ENCODE assay signal across 8 cellular contexts in the genomic region with DNA sequence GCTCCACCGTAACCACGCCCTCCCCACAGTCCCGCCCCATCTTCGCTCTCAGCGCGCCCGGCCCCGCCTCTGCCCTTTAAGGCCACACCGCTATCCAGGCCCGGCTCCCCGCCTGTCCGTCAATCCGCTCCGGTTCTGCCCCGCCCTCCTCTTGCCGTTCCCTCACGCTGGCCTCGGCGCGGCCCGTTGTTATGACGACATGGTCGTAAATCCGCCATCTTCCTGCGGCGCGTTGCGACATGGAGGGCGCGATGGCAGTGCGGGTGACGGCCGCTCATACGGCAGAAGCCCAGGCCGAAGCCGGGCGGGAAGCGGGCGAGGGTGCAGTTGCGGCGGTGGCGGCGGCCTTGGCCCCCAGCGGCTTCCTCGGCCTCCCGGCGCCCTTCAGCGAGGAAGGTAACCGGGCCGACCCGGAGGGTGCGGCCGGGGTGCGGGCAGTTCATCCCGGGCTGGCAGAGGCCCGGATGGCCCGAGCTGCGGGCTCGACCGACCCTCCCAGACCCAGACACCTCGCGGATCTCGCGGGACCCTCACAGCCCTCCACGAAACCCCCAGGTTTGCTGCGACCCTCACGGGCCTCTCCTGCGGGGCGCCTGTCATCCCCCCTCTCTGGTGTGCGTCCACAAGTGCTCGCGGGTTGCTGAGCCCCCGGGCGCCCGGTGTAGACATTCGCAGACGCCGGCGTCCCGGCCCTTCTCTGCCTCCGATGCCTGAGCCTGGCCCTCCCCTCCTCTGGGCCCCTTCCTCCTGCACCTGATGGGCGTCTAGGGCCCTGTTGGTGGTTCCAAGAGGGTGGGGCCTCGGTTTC. TPM values are rescaled to one million over a fixed set of nuclear protein-coding genes. Genes with fewer than 3 reads are reported as not detected.
DNase-seq lines count a peak whose midpoint lies in the region; ATAC-seq and TF ChIP-seq lines count a peak whose summit lies in the region.

A gene with protein sequence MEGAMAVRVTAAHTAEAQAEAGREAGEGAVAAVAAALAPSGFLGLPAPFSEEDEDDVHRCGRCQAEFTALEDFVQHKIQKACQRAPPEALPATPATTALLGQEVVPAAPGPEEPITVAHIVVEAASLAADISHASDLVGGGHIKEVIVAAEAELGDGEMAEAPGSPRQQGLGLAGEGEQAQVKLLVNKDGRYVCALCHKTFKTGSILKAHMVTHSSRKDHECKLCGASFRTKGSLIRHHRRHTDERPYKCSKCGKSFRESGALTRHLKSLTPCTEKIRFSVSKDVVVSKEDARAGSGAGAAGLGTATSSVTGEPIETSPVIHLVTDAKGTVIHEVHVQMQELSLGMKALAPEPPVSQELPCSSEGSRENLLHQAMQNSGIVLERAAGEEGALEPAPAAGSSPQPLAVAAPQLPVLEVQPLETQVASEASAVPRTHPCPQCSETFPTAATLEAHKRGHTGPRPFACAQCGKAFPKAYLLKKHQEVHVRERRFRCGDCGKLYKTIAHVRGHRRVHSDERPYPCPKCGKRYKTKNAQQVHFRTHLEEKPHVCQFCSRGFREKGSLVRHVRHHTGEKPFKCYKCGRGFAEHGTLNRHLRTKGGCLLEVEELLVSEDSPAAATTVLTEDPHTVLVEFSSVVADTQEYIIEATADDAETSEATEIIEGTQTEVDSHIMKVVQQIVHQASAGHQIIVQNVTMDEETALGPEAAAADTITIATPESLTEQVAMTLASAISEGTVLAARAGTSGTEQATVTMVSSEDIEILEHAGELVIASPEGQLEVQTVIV (plus strand): TSS at position 217 of the 808 bp plus-strand sequence. CDS start 23 bp downstream, at position 240.

- TF ChIP-seq CTCF in astrocyte of the cerebellum (IDR thresholded peaks at IDR 0.05; ENCODE audit: low read depth, low read length, missing control alignments): no peak

- DNase-seq in NCI-H2029 (lab: John Stamatoyannopoulos, UW): peak; percentile 97
- DNase-seq in T-helper 9 cell: peak; percentile 98
- peak; percentile 98 for DNase-seq in astrocyte of the cerebellum (ENCODE audit: low read depth)
- DNase-seq in hepatic stellate cell (ENCODE audit: low spot score): peak; percentile 99
- DNase-seq in renal cortical epithelial cell (ENCODE audit: low read depth): peak; percentile 96
- DNase-seq in OCI-M2 (lab: John Stamatoyannopoulos, UW; ENCODE audit: unreplicated experiment): no peak

- in situ Hi-C loops in astrocyte of the cerebellum (cut with HindIII; ENCODE audit: low sequenced_read_pairs): no loop called here

- ATAC-seq in GM18505 (IDR thresholded peaks at IDR 0.05; ENCODE audit: unreplicated experiment) (peak; percentile 92), HG02973 (IDR thresholded peaks at IDR 0.05; ENCODE audit: unreplicated experiment) (peak; percentile 92)

- H3K4me3 ChIP-seq in astrocyte of the cerebellum (ENCODE audit: low read depth, low read length): peak within 1 kb of the TSS; percentile 92

- peak; percentile 97 for TF ChIP-seq POLR2A in GM18505 (IDR thresholded peaks at IDR 0.05; ENCODE audit: borderline replicate concordance, extremely low read depth, insufficient read depth, insufficient read length)

RNA-seq across cellular contexts. Expression of the gene that starts here (rescaled TPM):
- 29.7 and 32.7 TPM in 2 replicates for total RNA-seq in renal cortical epithelial cell
